Comparison of ENCODE assay signal across 8 cellular contexts in the genomic region with DNA sequence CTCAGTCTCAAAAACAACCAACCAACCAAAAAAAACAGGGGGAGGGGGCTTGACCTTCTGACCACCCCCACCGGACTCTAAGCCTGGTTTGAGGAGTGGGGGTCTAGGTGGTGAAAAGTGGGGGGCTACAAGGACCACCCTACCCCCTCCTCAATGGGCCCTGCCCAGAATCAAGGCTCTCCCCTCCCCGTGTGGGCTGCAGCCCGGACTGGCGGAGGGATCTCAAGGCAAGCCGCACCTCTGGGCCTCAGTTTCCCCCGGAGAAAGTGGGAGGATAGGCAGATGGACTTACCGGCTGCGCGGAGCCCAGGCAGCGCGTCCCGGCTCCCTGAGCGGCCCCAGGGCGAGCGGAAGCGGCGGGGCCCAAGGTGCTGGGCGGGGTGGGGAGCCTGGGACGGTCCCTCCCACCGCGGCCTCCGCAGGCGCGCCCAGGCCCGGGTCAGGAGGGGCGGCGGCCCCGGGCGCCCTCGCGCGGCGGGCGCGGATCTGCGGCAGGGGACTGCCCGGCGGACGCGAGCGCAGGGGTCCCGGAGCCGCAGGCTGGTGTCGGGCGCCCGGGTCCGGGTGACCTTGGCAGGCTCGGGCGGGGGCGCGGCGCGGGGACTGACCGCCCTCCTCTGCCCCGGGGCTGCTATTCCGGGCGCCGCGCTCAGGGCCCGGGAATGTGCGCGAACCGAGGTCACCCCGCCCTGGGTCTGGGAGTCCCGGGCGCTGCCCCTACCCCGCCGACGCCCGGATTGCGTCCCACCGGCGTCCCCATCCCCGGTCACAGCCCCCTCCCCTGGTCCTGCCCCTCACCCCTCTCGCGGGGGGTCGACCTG.
DNase-seq lines count a peak whose midpoint lies in the region; ATAC-seq, FAIRE-seq and TF ChIP-seq lines count a peak whose summit lies in the region.

A gene with protein sequence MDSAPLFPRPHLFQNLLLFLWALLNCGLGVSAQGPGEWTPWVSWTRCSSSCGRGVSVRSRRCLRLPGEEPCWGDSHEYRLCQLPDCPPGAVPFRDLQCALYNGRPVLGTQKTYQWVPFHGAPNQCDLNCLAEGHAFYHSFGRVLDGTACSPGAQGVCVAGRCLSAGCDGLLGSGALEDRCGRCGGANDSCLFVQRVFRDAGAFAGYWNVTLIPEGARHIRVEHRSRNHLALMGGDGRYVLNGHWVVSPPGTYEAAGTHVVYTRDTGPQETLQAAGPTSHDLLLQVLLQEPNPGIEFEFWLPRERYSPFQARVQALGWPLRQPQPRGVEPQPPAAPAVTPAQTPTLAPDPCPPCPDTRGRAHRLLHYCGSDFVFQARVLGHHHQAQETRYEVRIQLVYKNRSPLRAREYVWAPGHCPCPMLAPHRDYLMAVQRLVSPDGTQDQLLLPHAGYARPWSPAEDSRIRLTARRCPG (minus strand): TSS at position 349 of the 821 bp plus-strand sequence. CDS start 2,076 bp downstream, outside the sequence.

- H3K27me3 ChIP-seq in SU-DHL-6 (ENCODE audit: low read length): no peaks in the 10 kb centered on the region

- H2AFZ ChIP-seq in SU-DHL-6 (ENCODE audit: low read depth, low read length, severe bottlenecking): no peak within 1 kb of the TSS

- peak; percentile 88 for ATAC-seq in activated naive CD8-positive, alpha-beta T cell treated with anti-CD3 and anti-CD28 coated beads, Interleukin-2, amount 50 U/mL, for 24 hours
- ATAC-seq in HG03354 (IDR thresholded peaks at IDR 0.05; ENCODE audit: poor library complexity, severe bottlenecking, unreplicated experiment): no peak

- DNase-seq in H54 (ENCODE audit: insufficient read length, low spot score): peak; percentile 86
- peak; percentile 81 for DNase-seq in activated naive CD8-positive, alpha-beta T cell treated with anti-CD3 and anti-CD28 coated beads, Interleukin-2, amount 50 U/mL, for 24 hours
- DNase-seq in iPS-NIHi11 (ENCODE audit: low spot score): peak; percentile 79
- DNase-seq in stimulated activated CD4-positive, alpha-beta T cell treated with anti-CD3 and anti-CD28 coated beads, Interleukin-2, amount 100 ng/mL, for 24 hours: peak; percentile 74 to 83
- DNase-seq in inferior parietal cortex (ENCODE audit: extremely low spot score): no peak
- DNase-seq in DMS79 (lab: John Stamatoyannopoulos, UW): no peak

- H3K4me3 Mint-ChIP-seq in activated naive CD8-positive, alpha-beta T cell treated with anti-CD3 and anti-CD28 coated beads, Interleukin-2, amount 50 U/mL, for 24 hours: peak within 1 kb of the TSS; percentile 73

- FAIRE-seq in H54 (lab: Jason Lieb, UNC): no peak

- no peaks in the 10 kb centered on the region for H3K36me3 ChIP-seq in SU-DHL-6 (ENCODE audit: low read length)

- no peaks in the 10 kb centered on the region for H3K9me3 ChIP-seq in SU-DHL-6 (ENCODE audit: insufficient read depth, low read length)

- peaks cover 17% of the 10 kb centered on the region for H3K27me3 Mint-ChIP-seq in activated naive CD8-positive, alpha-beta T cell treated with anti-CD3 and anti-CD28 coated beads, Interleukin-2, amount 50 U/mL, for 24 hours

- peak within 1 kb of the TSS; percentile 50 for H3K4me2 ChIP-seq in SU-DHL-6 (ENCODE audit: low read depth, low read length, poor library complexity, severe bottlenecking)

- no peaks in the 10 kb centered on the region for H3K9me3 Mint-ChIP-seq in activated naive CD8-positive, alpha-beta T cell treated with anti-CD3 and anti-CD28 coated beads, Interleukin-2, amount 50 U/mL, for 24 hours

- peak within 1 kb of the TSS; percentile 38; the same call in 1 of the 2 replicates for H3K9ac ChIP-seq in SU-DHL-6 (ENCODE audit: low read length)

- TF ChIP-seq POLR2A in H54 (IDR thresholded peaks at IDR 0.05; ENCODE audit: low read depth, low read length): peak; percentile 79

- H3K4me3 ChIP-seq in SU-DHL-6 (ENCODE audit: insufficient read depth, low read length, poor library complexity, severe bottlenecking): peak within 1 kb of the TSS; percentile 47

- no peaks in the 10 kb centered on the region for H3F3A ChIP-seq in SU-DHL-6 (ENCODE audit: insufficient read depth)

- TF ChIP-seq CTCF in SU-DHL-6 (IDR thresholded peaks at IDR 0.05; ENCODE audit: insufficient read depth, low read length, poor library complexity, severe bottlenecking): no peak

- H3K4me1 Mint-ChIP-seq in activated naive CD8-positive, alpha-beta T cell treated with anti-CD3 and anti-CD28 coated beads, Interleukin-2, amount 50 U/mL, for 24 hours: peaks cover 12% of the 10 kb centered on the region

- no peaks in the 10 kb centered on the region for H3K9me2 ChIP-seq in SU-DHL-6 (replicated peaks; ENCODE audit: insufficient read depth, low read length)

- H3K36me3 Mint-ChIP-seq in activated naive CD8-positive, alpha-beta T cell treated with anti-CD3 and anti-CD28 coated beads, Interleukin-2, amount 50 U/mL, for 24 hours (ENCODE audit: low read depth): no peaks in the 10 kb centered on the region

- no peaks in the 10 kb centered on the region for H3K79me2 ChIP-seq in SU-DHL-6 (ENCODE audit: insufficient read depth, low read length)

- H4K20me1 ChIP-seq in SU-DHL-6 (ENCODE audit: low read depth, low read length): no peaks in the 10 kb centered on the region

- no peak within 1 kb of the TSS for H3K27ac Mint-ChIP-seq in activated naive CD8-positive, alpha-beta T cell treated with anti-CD3 and anti-CD28 coated beads, Interleukin-2, amount 50 U/mL, for 24 hours

- H3K27ac ChIP-seq in SU-DHL-6 (ENCODE audit: low read depth, low read length): no peak within 1 kb of the TSS

Comparison
In these comparisons a context has a peak if more than half of its experiments do, and no peak if none do; other contexts are left out.
1. DNase-seq: peak in H54 (single experiment), activated naive CD8-positive, alpha-beta T cell treated with anti-CD3 and anti-CD28 coated beads, Interleukin-2, amount 50 U/mL, for 24 hours (single experiment), iPS-NIHi11 (single experiment) and stimulated activated CD4-positive, alpha-beta T cell treated with anti-CD3 and anti-CD28 coated beads, Interleukin-2, amount 100 ng/mL, for 24 hours (2 of 2); none in inferior parietal cortex (single experiment) and DMS79 (single experiment).